Comparison of ENCODE assay signal across 8 cellular contexts in genomic region chr12:53500119-53500775, GRCh38. TPM values are rescaled to one million over a fixed set of nuclear protein-coding genes. Genes with fewer than 3 reads are reported as not detected.
A peak's percentile ranks its signal among the peaks of the same experiment; 100 is the strongest.
DNase-seq lines count a peak whose midpoint lies in the region; ATAC-seq and TF ChIP-seq lines count a peak whose summit lies in the region.

No MANE protein-coding gene starts in this region.

- H3K36me3 ChIP-seq in ACC112 (ENCODE audit: insufficient read depth, low read length) (peaks cover 5% of the 10 kb centered on the region; the same call in 1 of the 2 replicates), GM23338 (ENCODE audit: insufficient read depth) (no peaks in the 10 kb centered on the region; the same call in 1 of the 2 replicates), SK-N-MC (ENCODE audit: insufficient read depth, low read length) (peaks cover 24% of the 10 kb centered on the region), esophagus squamous epithelium (peaks cover 0 to 25% (median 0%) of the 10 kb centered on the region in 3 donors)

- ATAC-seq in GM23338 (peak; percentile 68), GM21786 (IDR thresholded peaks at IDR 0.05; ENCODE audit: unreplicated experiment) (no peak)

- H3K4me3 Mint-ChIP-seq in GM23338 (peak overlapping the region; percentile 79), nephron progenitor cell (peak overlapping the region; percentile 83)

- H3K9me2 ChIP-seq in GM23338 (ENCODE audit: insufficient read depth), result no peaks in the 10 kb centered on the region

- H3K4me2 ChIP-seq in GM23338, result peak overlapping the region; percentile 84

- peak in 3 of 4 donors; percentile 76 to 97 (median 96) for TF ChIP-seq POLR2A in esophagus squamous epithelium (IDR thresholded peaks at IDR 0.05)

- 0 to 3% methylated on average over 13 to 18 of the region's 18 CpGs for WGBS in esophagus squamous epithelium, 2 donors

- H3K9me3 Mint-ChIP-seq in GM23338 (peaks cover 3% of the 10 kb centered on the region), nephron progenitor cell (no peaks in the 10 kb centered on the region)

- H3K27ac Mint-ChIP-seq in GM23338, result peak overlapping the region; percentile 83
- peak overlapping the region; percentile 67 for H3K27ac Mint-ChIP-seq in nephron progenitor cell

- TF ChIP-seq CTCF in GM23338 (conservative IDR thresholded peaks at IDR 0.05; ENCODE audit: low read depth in 2 of 2) (no peak), esophagus squamous epithelium (IDR thresholded peaks at IDR 0.05) (no peak), nephron progenitor cell (IDR thresholded peaks at IDR 0.05) (no peak)

- H3K27me3 ChIP-seq in ACC112 (ENCODE audit: insufficient read depth, low read length) (no peaks in the 10 kb centered on the region), GM23338 (ENCODE audit: insufficient read depth) (no peaks in the 10 kb centered on the region), esophagus squamous epithelium (no peaks in the 10 kb centered on the region)

- intact Hi-C loops in esophagus squamous epithelium (cut with DNase I), result loop anchor here (10.0 kb wide), 1 partner anchor 45 kb away; the partner anchor contains the start of gene PCBP2

- H4K20me1 ChIP-seq in GM23338 (replicated peaks; ENCODE audit: insufficient read depth), result no peaks in the 10 kb centered on the region

- H3K79me2 ChIP-seq in ACC112 (ENCODE audit: control insufficient read depth, insufficient read depth, low read length, unreplicated experiment) (peaks cover 45% of the 10 kb centered on the region), GM23338 (replicated peaks; ENCODE audit: insufficient read depth) (peaks cover 29% of the 10 kb centered on the region)

- H3F3A ChIP-seq in GM23338 (replicated peaks; ENCODE audit: low read depth), result peaks cover 7% of the 10 kb centered on the region

- peak overlapping the region; percentile 93 for H3K27ac ChIP-seq in ACC112 (ENCODE audit: low read depth, low read length)
- H3K27ac ChIP-seq in GM23338 (ENCODE audit: low read depth), result peak overlapping the region; percentile 82
- peak overlapping the region; percentile 91 for H3K27ac ChIP-seq in SK-N-MC
- H3K27ac ChIP-seq in esophagus squamous epithelium, result peak overlapping the region; percentile 89 to 99 (median 98)

- DNase-seq in GM23338 (ENCODE audit: low spot score) (peak; percentile 40), SK-N-MC (ENCODE audit: low read depth, low spot score) (no peak), esophagus squamous epithelium (lab: John Stamatoyannopoulos, UW) (no peak), nephron progenitor cell (no peak), NCI-H128 (lab: John Stamatoyannopoulos, UW; ENCODE audit: unreplicated experiment) (no peak), A172 (ENCODE audit: low spot score) (no peak)

- H3K4me1 Mint-ChIP-seq in GM23338 (peaks cover 47% of the 10 kb centered on the region), nephron progenitor cell (peaks cover 60% of the 10 kb centered on the region)

- H2AFZ ChIP-seq in ACC112 (ENCODE audit: low read length, unreplicated experiment) (peak overlapping the region; percentile 24), GM23338 (0 out of 2 replicates have a peak overlapping the region, but pooled peaks have one; percentile 38)

- H3K4me1 ChIP-seq in ACC112 (ENCODE audit: control insufficient read depth, insufficient read depth, low read length, unreplicated experiment) (peaks cover 56% of the 10 kb centered on the region), GM23338 (ENCODE audit: insufficient read depth) (peaks cover 29% of the 10 kb centered on the region), esophagus squamous epithelium (peaks cover 23 to 76% (median 32%) of the 10 kb centered on the region in 3 donors)

- H3K9ac ChIP-seq in SK-N-MC (ENCODE audit: insufficient read length), result peak overlapping the region; percentile 72

- H3K9me3 ChIP-seq in SK-N-MC (ENCODE audit: low read depth, low read length) (no peaks in the 10 kb centered on the region), esophagus squamous epithelium (no peaks in the 10 kb centered on the region)

- peak overlapping the region; percentile 80 for H3K4me3 ChIP-seq in ACC112 (ENCODE audit: low read depth, low read length)
- peak overlapping the region; percentile 58 for H3K4me3 ChIP-seq in GM23338
- H3K4me3 ChIP-seq in SK-N-MC, result peak overlapping the region; percentile 99
- H3K4me3 ChIP-seq in esophagus squamous epithelium, result peak overlapping the region; percentile 42 to 88 (median 74)

- peaks cover 20% of the 10 kb centered on the region for H3K36me3 Mint-ChIP-seq in GM23338 (ENCODE audit: low read depth)
- peaks cover 6% of the 10 kb centered on the region for H3K36me3 Mint-ChIP-seq in nephron progenitor cell (ENCODE audit: low read depth)

- H3K27me3 Mint-ChIP-seq in GM23338 (ENCODE audit: insufficient read depth, low read depth, poor library complexity), result peaks cover 15% of the 10 kb centered on the region
- peaks cover 7% of the 10 kb centered on the region for H3K27me3 Mint-ChIP-seq in nephron progenitor cell (ENCODE audit: low read depth, poor library complexity)

TF ChIP-seq in GM23338, 12 proteins besides CTCF, POLR2A, EP300 and RAD21:
- TF ChIP-seq POLR2AphosphoS5 (IDR thresholded peaks at IDR 0.05; ENCODE audit: low read depth) (peak; percentile 74), JUNB (IDR thresholded peaks at IDR 0.05; ENCODE audit: unreplicated experiment) (no peak), ETS1 (IDR thresholded peaks at IDR 0.05) (no peak)
TF ChIP-seq in GM23338: peak in this region for 1.

RNA-seq across cellular contexts. Expression of gene TARBP2, which starts 0.8 kb away (rescaled TPM):
- total RNA-seq in GM23338 (2014; rRNA removed; shearing (Covaris generic)), result 55.7 and 83.4 TPM in 2 replicates
- polyA plus RNA-seq in GM23338 (2016; fragmentation: Nextera tagmentation; extraction: Ambion mirVana), result 52.1 and 57.0 TPM in 2 replicates
- 10 to 100 TPM; 19.5 to 25.9 (median 22.7) TPM for total RNA-seq in esophagus squamous epithelium
- total RNA-seq in A172 (2014; rRNA removed; shearing (Covaris generic)), result 53.2 and 60.0 TPM in 2 replicates

RNA-seq across cellular contexts. Expression of gene MAP3K12, which starts 1.0 kb away (rescaled TPM):
- total RNA-seq in GM23338 (2014; rRNA removed; shearing (Covaris generic)), result 15.6 and 17.9 TPM in 2 replicates
- polyA plus RNA-seq in GM23338 (2016; fragmentation: Nextera tagmentation; extraction: Ambion mirVana), result 6.6 and 7.9 TPM in 2 replicates
- 1 to 10 TPM in 3 of 4 donors, under 1 TPM in 1; 0.80 to 8.4 (median 2.7) TPM for total RNA-seq in esophagus squamous epithelium
- total RNA-seq in A172 (2014; rRNA removed; shearing (Covaris generic)), result 14.0 and 14.7 TPM in 2 replicates

RNA-seq across cellular contexts. Expression of gene NPFF, which starts 7.0 kb away (rescaled TPM):
- 0.69 TPM in 1 of 2 replicates, not detected in the other for total RNA-seq in GM23338 (2014; rRNA removed; shearing (Covaris generic))
- 0.71 and 0.96 TPM in 2 replicates for polyA plus RNA-seq in GM23338 (2016; fragmentation: Nextera tagmentation; extraction: Ambion mirVana)
- under 1 TPM in 1 of 4 donors, not detected in 3; 0.70 TPM for total RNA-seq in esophagus squamous epithelium
- not detected in 2 replicates for total RNA-seq in A172 (2014; rRNA removed; shearing (Covaris generic))

RNA-seq across cellular contexts. Expression of gene PCBP2, which starts 48.3 kb away (rescaled TPM):
- total RNA-seq in GM23338 (2014; rRNA removed; shearing (Covaris generic)), result 676 and 713 TPM in 2 replicates
- 397 and 473 TPM in 2 replicates for polyA plus RNA-seq in GM23338 (2016; fragmentation: Nextera tagmentation; extraction: Ambion mirVana)
- 100 to 1,000 TPM; 202 to 400 (median 287) TPM for total RNA-seq in esophagus squamous epithelium
- total RNA-seq in A172 (2014; rRNA removed; shearing (Covaris generic)), result 107 and 137 TPM in 2 replicates

RNA-seq across cellular contexts. Expression of gene PRR13, which starts 58.7 kb away (rescaled TPM):
- 70.5 and 120 TPM in 2 replicates for total RNA-seq in GM23338 (2014; rRNA removed; shearing (Covaris generic))
- polyA plus RNA-seq in GM23338 (2016; fragmentation: Nextera tagmentation; extraction: Ambion mirVana), result 302 and 303 TPM in 2 replicates
- total RNA-seq in esophagus squamous epithelium, result 10 to 100 TPM; 24.9 to 72.9 (median 51.1) TPM
- total RNA-seq in A172 (2014; rRNA removed; shearing (Covaris generic)), result 75.2 and 180 TPM in 2 replicates
